Comparison of ENCODE assay signal across 8 cellular contexts in the genomic region with DNA sequence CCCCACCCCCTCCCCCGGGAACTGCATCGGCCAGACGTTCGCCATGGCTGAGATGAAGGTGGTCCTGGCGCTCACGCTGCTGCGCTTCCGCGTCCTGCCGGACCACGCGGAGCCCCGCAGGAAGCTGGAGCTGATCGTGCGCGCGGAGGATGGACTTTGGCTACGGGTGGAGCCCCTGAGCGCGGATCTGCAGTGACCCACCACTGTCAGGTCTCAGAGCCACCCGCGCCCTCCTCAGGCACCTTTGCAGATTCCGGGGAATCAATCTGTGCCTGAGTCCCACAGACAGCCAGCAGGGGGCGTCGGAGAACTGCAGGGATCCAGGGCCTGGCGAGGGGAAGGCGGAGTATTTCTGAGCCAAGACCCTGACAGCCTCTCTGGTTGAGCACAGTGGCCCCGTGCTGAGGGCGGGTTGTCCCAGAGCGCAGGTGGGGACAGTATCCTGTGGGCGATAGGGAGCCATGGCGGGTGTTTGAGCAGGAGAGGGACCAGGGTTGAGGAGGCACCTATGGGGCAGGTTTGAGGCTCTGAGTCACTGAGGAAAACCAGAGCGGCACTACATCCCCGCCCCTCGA. TPM values are rescaled to one million over a fixed set of nuclear protein-coding genes. Genes with fewer than 3 reads are reported as not detected.
DNase-seq lines count a peak whose midpoint lies in the region; ATAC-seq lines count a peak whose summit lies in the region.

No MANE protein-coding gene starts in this region.

- no peak for ATAC-seq in GM18861 (IDR thresholded peaks at IDR 0.05; ENCODE audit: unreplicated experiment)

- DNase-seq in CD1c-positive myeloid dendritic cell (ENCODE audit: extremely low spot score) (peak; percentile 80), HPDE6-E6E7 (ENCODE audit: extremely low spot score) (peak; percentile 60), RPMI8226 (peak; percentile 83), fibroblast of the conjunctiva (ENCODE audit: low read depth) (peak; percentile 26), occipital lobe (lab: John Stamatoyannopoulos, UW) (peak; percentile 53), superior temporal gyrus (ENCODE audit: extremely low spot score) (peak; percentile 73)
- peak; percentile 65 to 80 for DNase-seq in activated T-helper 1 cell treated with anti-CD3 and anti-CD28 coated beads, Interleukin-2, amount 50 U/mL, for 16 hours (ENCODE audit: low read depth in 1 of 2, low spot score in 1 of 2)

RNA-seq across cellular contexts. Expression of a gene that starts 30.4 kb away (rescaled TPM):
- total RNA-seq in occipital lobe, result not detected

RNA-seq across cellular contexts. Expression of a gene that starts 56.1 kb away (rescaled TPM):
- total RNA-seq in occipital lobe, result 0.16 TPM

Comparison
In these comparisons a context has a peak if more than half of its experiments do, and no peak if none do; other contexts are left out.
1. DNase-seq: peak in every context shown above with its lines; median percentile 83 in RPMI8226; 80 in CD1c-positive myeloid dendritic cell; 73 in superior temporal gyrus; 72 in activated T-helper 1 cell treated with anti-CD3 and anti-CD28 coated beads, Interleukin-2, amount 50 U/mL, for 16 hours; 60 in HPDE6-E6E7; 53 in occipital lobe; 26 in fibroblast of the conjunctiva.